Comparison of ENCODE assay signal across 2 cellular contexts in genomic region chr17:600576-601301, GRCh38.
TF ChIP-seq lines count a peak whose summit lies in the region.

No MANE protein-coding gene starts in this region.

TF ChIP-seq in A549, 52 proteins besides CTCF, POLR2A, EP300 and RAD21:
- TF ChIP-seq CBX2 (IDR thresholded peaks at IDR 0.05; ENCODE audit: borderline replicate concordance, low read depth) (no peak), EHMT2 (IDR thresholded peaks at IDR 0.05; ENCODE audit: low read depth) (no peak), CEBPB (IDR thresholded peaks at IDR 0.05) (peak in 1 of 2 experiments; percentile 9; a peak in 1 of 4 replicates), ZFP36 (IDR thresholded peaks at IDR 0.05; ENCODE audit: borderline replicate concordance, partially characterized antibody) (peak; percentile 73), JUNB (IDR thresholded peaks at IDR 0.05) (no peak), RFX5 (IDR thresholded peaks at IDR 0.05) (no peak), FOSL2 (IDR thresholded peaks at IDR 0.05) (no peak), FOSL2 (CRISPR knock-in tag; IDR thresholded peaks at IDR 0.05) (no peak)

TF ChIP-seq in IMR-90, 13 proteins besides CTCF, POLR2A, EP300 and RAD21:
- TF ChIP-seq ELK1 (IDR thresholded peaks at IDR 0.05; ENCODE audit: borderline replicate concordance, low read depth, low read length), result no peak
- peak; percentile 82 for TF ChIP-seq CEBPB (IDR thresholded peaks at IDR 0.05; ENCODE audit: low read depth, low read length)
TF ChIP-seq in IMR-90: peak in this region for 1.
